8 cellular contexts compared by ENCODE assay signal in genomic region chr5:95960802-95961616, GRCh38. TPM values are rescaled to one million over a fixed set of nuclear protein-coding genes. Genes with fewer than 3 reads are reported as not detected.
DNase-seq lines count a peak whose midpoint lies in the region; ATAC-seq and TF ChIP-seq lines count a peak whose summit lies in the region.

No MANE protein-coding gene starts in this region.

- peaks cover 51% of the 10 kb centered on the region for H3K4me1 Mint-ChIP-seq in chondrocyte (ENCODE audit: low read depth)

- no peaks in the 10 kb centered on the region for H3K27me3 Mint-ChIP-seq in chondrocyte (ENCODE audit: low read depth)

- peak overlapping the region; percentile 84 for H3K4me3 Mint-ChIP-seq in chondrocyte (ENCODE audit: unreplicated experiment)

- no peaks in the 10 kb centered on the region for H3K36me3 Mint-ChIP-seq in chondrocyte (ENCODE audit: low read depth)

- H3K9me3 Mint-ChIP-seq in chondrocyte (ENCODE audit: low read depth), result no peaks in the 10 kb centered on the region

- ATAC-seq in HG02759 (IDR thresholded peaks at IDR 0.05; ENCODE audit: unreplicated experiment), result peak; percentile 66

- peak overlapping the region; percentile 97 for H3K27ac Mint-ChIP-seq in chondrocyte (ENCODE audit: unreplicated experiment)

- peak; percentile 92 for TF ChIP-seq CTCF in chondrocyte (IDR thresholded peaks at IDR 0.05)

- DNase-seq in NCI-H748 (lab: John Stamatoyannopoulos, UW; ENCODE audit: unreplicated experiment) (peak; percentile 68), NCI-H748 treated with DMSO at 0.1 percent for 48 hours (lab: John Stamatoyannopoulos, UW) (no peak), NCI-H1930 (lab: John Stamatoyannopoulos, UW) (peak; percentile 19 to 29), chondrocyte (ENCODE audit: low spot score) (peak; percentile 94), kidney tubule cell (ENCODE audit: low spot score) (peak; percentile 87)
- peak; percentile 83 for DNase-seq in activated CD4-positive, CD25-positive, alpha-beta regulatory T cell treated with anti-CD3 and anti-CD28 coated beads, Interleukin-2, amount 50 U/mL, for 72 hours
- peak; percentile 85 for DNase-seq in stimulated activated CD4-positive, alpha-beta T cell treated with anti-CD3 and anti-CD28 coated beads, Interleukin-15, amount 100 ng/mL, for 24 hours

RNA-seq across cellular contexts. Expression of gene ELL2, which starts 0.6 kb away (rescaled TPM):
- total RNA-seq in chondrocyte, result 51.7 to 83.8 TPM (median 59.3 TPM) in 3 replicates
